1 cellular context compared by ENCODE assay signal in genomic region chr7:10707519-10707918, GRCh38.
A peak's percentile ranks its signal among the peaks of the same experiment; 100 is the strongest.
TF ChIP-seq lines count a peak whose summit lies in the region.

No MANE protein-coding gene starts in this region.

TF ChIP-seq in K562, 482 proteins besides CTCF, POLR2A, EP300 and RAD21 (continued from another document and continues in another):
- TF ChIP-seq RERE (CRISPR knock-in tag; IDR thresholded peaks at IDR 0.05; ENCODE audit: borderline replicate concordance) = no peak
- TF ChIP-seq GMEB1 (CRISPR knock-in tag; IDR thresholded peaks at IDR 0.05) = no peak
- TF ChIP-seq SMAD1 (IDR thresholded peaks at IDR 0.05; ENCODE audit: low read depth, low read length, partially characterized antibody) = peak; percentile 23
- TF ChIP-seq FOXK1 (CRISPR knock-in tag; IDR thresholded peaks at IDR 0.05; ENCODE audit: borderline replicate concordance) = no peak
- TF ChIP-seq CAMTA2 (CRISPR knock-in tag; conservative IDR thresholded peaks at IDR 0.05) = no peak
- TF ChIP-seq MXI1 (IDR thresholded peaks at IDR 0.05; ENCODE audit: low read depth, low read length) = no peak
- TF ChIP-seq NR1H2 (CRISPR knock-in tag; IDR thresholded peaks at IDR 0.05) = no peak
- TF ChIP-seq ZC3H8 (IDR thresholded peaks at IDR 0.05) = no peak
- peak; percentile 37; the same call in 1 of the 2 replicates for TF ChIP-seq MYC (IDR thresholded peaks at IDR 0.05; ENCODE audit: low read depth, low read length)
- TF ChIP-seq MYC (CRISPR knock-in tag; IDR thresholded peaks at IDR 0.05; ENCODE audit: borderline replicate concordance, low read depth) = no peak
- no peak for TF ChIP-seq HMG20B (CRISPR knock-in tag; IDR thresholded peaks at IDR 0.05)
- TF ChIP-seq ZSCAN32 (CRISPR knock-in tag; IDR thresholded peaks at IDR 0.05) = no peak
- no peak for TF ChIP-seq BRF1 (IDR thresholded peaks at IDR 0.05; ENCODE audit: borderline replicate concordance, extremely low read depth, insufficient read length)
- TF ChIP-seq ADNP (tag; IDR thresholded peaks at IDR 0.05) = no peak
- TF ChIP-seq NONO (IDR thresholded peaks at IDR 0.05; ENCODE audit: low read depth in 2 of 2, low read length in 1 of 2) = 0 out of 4 replicates have a peak, but pooled peaks of 1 of the 2 experiments have one; percentile 31
- TF ChIP-seq TCF15 (CRISPR knock-in tag; IDR thresholded peaks at IDR 0.05) = no peak
- no peak for TF ChIP-seq KAT2B (IDR thresholded peaks at IDR 0.05; ENCODE audit: low read depth, low read length)
- no peak for TF ChIP-seq GTF3C2 (IDR thresholded peaks at IDR 0.05; ENCODE audit: borderline replicate concordance, extremely low read depth, insufficient read length)
- TF ChIP-seq RHOXF2B (CRISPR knock-in tag; conservative IDR thresholded peaks at IDR 0.05) = no peak
- TF ChIP-seq CREB1 (IDR thresholded peaks at IDR 0.05) = peak; percentile 70; the same call in 1 of the 2 replicates
- no peak for TF ChIP-seq CREB1 (CRISPR knock-in tag; IDR thresholded peaks at IDR 0.05)
- TF ChIP-seq CBX1 (IDR thresholded peaks at IDR 0.05; ENCODE audit: low read depth) = no peak
- TF ChIP-seq ARID3B (CRISPR knock-in tag; IDR thresholded peaks at IDR 0.05; ENCODE audit: borderline replicate concordance) = no peak
- TF ChIP-seq, protein P1, sequence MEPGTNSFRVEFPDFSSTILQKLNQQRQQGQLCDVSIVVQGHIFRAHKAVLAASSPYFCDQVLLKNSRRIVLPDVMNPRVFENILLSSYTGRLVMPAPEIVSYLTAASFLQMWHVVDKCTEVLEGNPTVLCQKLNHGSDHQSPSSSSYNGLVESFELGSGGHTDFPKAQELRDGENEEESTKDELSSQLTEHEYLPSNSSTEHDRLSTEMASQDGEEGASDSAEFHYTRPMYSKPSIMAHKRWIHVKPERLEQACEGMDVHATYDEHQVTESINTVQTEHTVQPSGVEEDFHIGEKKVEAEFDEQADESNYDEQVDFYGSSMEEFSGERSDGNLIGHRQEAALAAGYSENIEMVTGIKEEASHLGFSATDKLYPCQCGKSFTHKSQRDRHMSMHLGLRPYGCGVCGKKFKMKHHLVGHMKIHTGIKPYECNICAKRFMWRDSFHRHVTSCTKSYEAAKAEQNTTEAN (CRISPR knock-in tag; IDR thresholded peaks at IDR 0.05) = no peak
- no peak for TF ChIP-seq NRF1 (conservative IDR thresholded peaks at IDR 0.05 in 1 of 2, IDR thresholded peaks at IDR 0.05 in 1 of 2)
- no peak for TF ChIP-seq ZNF707 (CRISPR knock-in tag; conservative IDR thresholded peaks at IDR 0.05)
- no peak for TF ChIP-seq ZNF274 (IDR thresholded peaks at IDR 0.05; ENCODE audit: borderline replicate concordance, low read depth, low read length)
- TF ChIP-seq SREBF1 (IDR thresholded peaks at IDR 0.05; ENCODE audit: borderline replicate concordance, low read depth, low read length) = no peak
- no peak for TF ChIP-seq ZNF253 (CRISPR knock-in tag; conservative IDR thresholded peaks at IDR 0.05)
- no peak for TF ChIP-seq ZNF778 (CRISPR knock-in tag; IDR thresholded peaks at IDR 0.05)
- TF ChIP-seq SIX5 (IDR thresholded peaks at IDR 0.05; ENCODE audit: borderline replicate concordance in 1 of 2, insufficient read depth in 1 of 2, low read depth in 1 of 2, low read length in 2 of 2) = no peak
- TF ChIP-seq KLF1 (tag; IDR thresholded peaks at IDR 0.05) = no peak
- TF ChIP-seq ZNF583 (CRISPR knock-in tag; IDR thresholded peaks at IDR 0.05) = no peak
- no peak for TF ChIP-seq GABPB2 (CRISPR knock-in tag; conservative IDR thresholded peaks at IDR 0.05)
- TF ChIP-seq NR0B1 (IDR thresholded peaks at IDR 0.05; ENCODE audit: partially characterized antibody) = no peak
- no peak for TF ChIP-seq KLF10 (CRISPR knock-in tag; IDR thresholded peaks at IDR 0.05)
- TF ChIP-seq, protein P2, sequence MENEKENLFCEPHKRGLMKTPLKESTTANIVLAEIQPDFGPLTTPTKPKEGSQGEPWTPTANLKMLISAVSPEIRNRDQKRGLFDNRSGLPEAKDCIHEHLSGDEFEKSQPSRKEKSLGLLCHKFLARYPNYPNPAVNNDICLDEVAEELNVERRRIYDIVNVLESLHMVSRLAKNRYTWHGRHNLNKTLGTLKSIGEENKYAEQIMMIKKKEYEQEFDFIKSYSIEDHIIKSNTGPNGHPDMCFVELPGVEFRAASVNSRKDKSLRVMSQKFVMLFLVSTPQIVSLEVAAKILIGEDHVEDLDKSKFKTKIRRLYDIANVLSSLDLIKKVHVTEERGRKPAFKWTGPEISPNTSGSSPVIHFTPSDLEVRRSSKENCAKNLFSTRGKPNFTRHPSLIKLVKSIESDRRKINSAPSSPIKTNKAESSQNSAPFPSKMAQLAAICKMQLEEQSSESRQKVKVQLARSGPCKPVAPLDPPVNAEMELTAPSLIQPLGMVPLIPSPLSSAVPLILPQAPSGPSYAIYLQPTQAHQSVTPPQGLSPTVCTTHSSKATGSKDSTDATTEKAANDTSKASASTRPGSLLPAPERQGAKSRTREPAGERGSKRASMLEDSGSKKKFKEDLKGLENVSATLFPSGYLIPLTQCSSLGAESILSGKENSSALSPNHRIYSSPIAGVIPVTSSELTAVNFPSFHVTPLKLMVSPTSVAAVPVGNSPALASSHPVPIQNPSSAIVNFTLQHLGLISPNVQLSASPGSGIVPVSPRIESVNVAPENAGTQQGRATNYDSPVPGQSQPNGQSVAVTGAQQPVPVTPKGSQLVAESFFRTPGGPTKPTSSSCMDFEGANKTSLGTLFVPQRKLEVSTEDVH (IDR thresholded peaks at IDR 0.05; ENCODE audit: low read depth, partially characterized antibody) = no peak
- no peak for TF ChIP-seq SAFB2 (IDR thresholded peaks at IDR 0.05; ENCODE audit: borderline replicate concordance, low read depth, low read length, severe bottlenecking)
- TF ChIP-seq ZBED1 (IDR thresholded peaks at IDR 0.05) = peak; percentile 82; the same call in 1 of the 2 replicates
- TF ChIP-seq ZNF324 (CRISPR knock-in tag; IDR thresholded peaks at IDR 0.05) = no peak
- peak; percentile 83 for TF ChIP-seq NEUROD1 (IDR thresholded peaks at IDR 0.05; ENCODE audit: borderline replicate concordance, low read depth, low read length, partially characterized antibody)
- TF ChIP-seq NFATC3 (IDR thresholded peaks at IDR 0.05) = no peak
- no peak for TF ChIP-seq CGGBP1 (CRISPR knock-in tag; IDR thresholded peaks at IDR 0.05)
- TF ChIP-seq ZNF316 (IDR thresholded peaks at IDR 0.05) = peak; percentile 93
- TF ChIP-seq ZNF785 (CRISPR knock-in tag; IDR thresholded peaks at IDR 0.05) = no peak
- TF ChIP-seq ZNF79 (CRISPR knock-in tag; IDR thresholded peaks at IDR 0.05; ENCODE audit: low read depth) = no peak
- TF ChIP-seq SMAD2 (IDR thresholded peaks at IDR 0.05; ENCODE audit: low read depth, low read length) = no peak
- TF ChIP-seq ZNF551 (CRISPR knock-in tag; IDR thresholded peaks at IDR 0.05) = no peak
